10 cellular contexts compared by ENCODE assay signal in genomic region chr6:80541186-80541585, GRCh38.
DNase-seq lines count a peak whose midpoint lies in the region; ATAC-seq and TF ChIP-seq lines count a peak whose summit lies in the region.
"Had no signal": no experiment of that assay in that cellular context is flagged by ENCODE, and none has a peak within 500 bp of the region (broad histone marks: within the 10 kb centered on the region; RNA-seq: fewer than 3 reads in every experiment).

No MANE protein-coding gene starts in this region.

- BruUV-seq in Calu3 (replicated peaks; lab: Mats Ljungman, UMichigan): no TSS peak

- peaks cover 19% of the 10 kb centered on the region for H3K4me1 ChIP-seq in foreskin keratinocyte

- peaks cover 66% of the 10 kb centered on the region for H3K4me1 Mint-ChIP-seq in Calu3 (ENCODE audit: low read depth, unreplicated experiment)

- H3K27ac ChIP-seq in foreskin keratinocyte: peak overlapping the region; percentile 78
- H3K27ac ChIP-seq: thoracic aorta had no signal

- H3K27ac Mint-ChIP-seq in Calu3 (ENCODE audit: unreplicated experiment): peak overlapping the region; percentile 9

- no peaks in the 10 kb centered on the region for H3K27me3 Mint-ChIP-seq in Calu3 (ENCODE audit: unreplicated experiment)

- H3K9me3 Mint-ChIP-seq in Calu3 (ENCODE audit: low read depth, unreplicated experiment): peaks cover 14% of the 10 kb centered on the region

- no peak for TF ChIP-seq CTCF in Calu3 (IDR thresholded peaks at IDR 0.05; ENCODE audit: unreplicated experiment)
- TF ChIP-seq CTCF in foreskin keratinocyte (conservative IDR thresholded peaks at IDR 0.05): no peak

- no peak overlapping the region for H3K4me3 Mint-ChIP-seq in Calu3 (ENCODE audit: low read depth, unreplicated experiment)

- ATAC-seq in foreskin keratinocyte: peak; percentile 96

- H3K36me3 Mint-ChIP-seq in Calu3 (ENCODE audit: insufficient read depth, unreplicated experiment): peaks cover 5% of the 10 kb centered on the region

- H3K27me3 ChIP-seq in foreskin keratinocyte: no peaks in the 10 kb centered on the region

- CTCF ChIA-PET in Calu3 (lab: Charles Lee): no interaction called here

- intact Hi-C loops in Calu3 (cut with micrococcal nuclease; ENCODE audit: unreplicated experiment): loop anchor here (5.0 kb wide), 1 partner anchor 99 kb away; no protein-coding TSS in a partner anchor

- DNase-seq in Calu3: peak; percentile 58
- peak; percentile 92 for DNase-seq in HCEC 1CT
- DNase-seq in RPMI7951 (ENCODE audit: low read depth): peak; percentile 89
- peak; percentile 91 to 96 for DNase-seq in foreskin keratinocyte
- DNase-seq in iPS-NIHi11 (ENCODE audit: low spot score): no peak
- DNase-seq in cerebellum (ENCODE audit: low spot score): no peak
- no peak for DNase-seq in MV-4-11 (lab: John Stamatoyannopoulos, UW)
- DNase-seq in OCI-M1 (lab: John Stamatoyannopoulos, UW): no peak
- DNase-seq: activated naive CD4-positive, alpha-beta T cell treated with Interleukin-2 at 50 U/mL for 16 hours had no signal

Comparison
In these comparisons a context has a peak if more than half of its experiments do, and no peak if none do; other contexts are left out.
1. DNase-seq: peak in Calu3 (single experiment), HCEC 1CT (single experiment), RPMI7951 (single experiment) and foreskin keratinocyte (2 of 2); none in iPS-NIHi11 (single experiment), cerebellum (single experiment), MV-4-11 (single experiment) and OCI-M1 (single experiment).